In genomic region chr19:2479556-2480194, GRCh38 we compare ENCODE assay signal across 9 cellular contexts. TPM values are rescaled to one million over a fixed set of nuclear protein-coding genes. Genes with fewer than 3 reads are reported as not detected.
DNase-seq lines count a peak whose midpoint lies in the region; ATAC-seq and TF ChIP-seq lines count a peak whose summit lies in the region.
"Had no signal": no experiment of that assay in that cellular context is flagged by ENCODE, and none has a peak within 500 bp of the region (broad histone marks: within the 10 kb centered on the region; RNA-seq: fewer than 3 reads in every experiment).

No MANE protein-coding gene starts in this region.

- H3K27ac ChIP-seq in iPS-18a (ENCODE audit: low read length) = no peak overlapping the region
- H3K27ac ChIP-seq in stomach = peak overlapping the region; percentile 89 to 95 (median 92)
- H3K27ac ChIP-seq in substantia nigra (ENCODE audit: low read depth, low read length, poor library complexity, severe bottlenecking) = no peak overlapping the region

- ATAC-seq in activated B cell treated with CpG ODN at 0.5 μM for 24 hours (ENCODE audit: low read depth) (no peak), GM19023 (IDR thresholded peaks at IDR 0.05; ENCODE audit: unreplicated experiment) (no peak)

- peaks cover 32% of the 10 kb centered on the region for H3K4me1 Mint-ChIP-seq in activated B cell treated with CpG ODN at 0.5 μM for 24 hours

- TF ChIP-seq EP300 in stomach (IDR thresholded peaks at IDR 0.05) = no peak

- peak overlapping the region; percentile 78 for H3K4me3 ChIP-seq in iPS-18a (ENCODE audit: low read length)
- H3K4me3 ChIP-seq in stomach = peak overlapping the region; percentile 75 to 99 (median 92)

- POLR2A ChIA-PET in activated B cell treated with CpG ODN at 0.5 μM for 24 hours (lab: Charles Lee) = interaction anchor here (0.6 to 10.8 kb wide), 9 partner anchors 11 to 557 kb away, joined by 3 to 979 read pairs (median 121); no protein-coding TSS in a partner anchor

- TF ChIP-seq CTCF in activated B cell treated with CpG ODN at 0.5 μM for 24 hours (IDR thresholded peaks at IDR 0.05) (no peak), stomach (IDR thresholded peaks at IDR 0.05) (peak in 2 of 7 experiments; percentile 10 to 24)

- no peak for TF ChIP-seq POLR2A in stomach (IDR thresholded peaks at IDR 0.05)

- intact Hi-C loops in activated B cell treated with CpG ODN at 0.5 μM for 24 hours (cut with micrococcal nuclease) = loop anchor here (2.0 to 5.0 kb wide), 5 partner anchors 33 to 827 kb away; partner anchors contain the start of gene TCF3
- intact Hi-C loops in stomach (cut with DNase I; ENCODE audit: low total_unique reads) = loop anchor here (10.0 kb wide), 2 partner anchors 65 to 105 kb away; no protein-coding TSS in a partner anchor

- H3K36me3 ChIP-seq in iPS-18a (ENCODE audit: control insufficient read depth, low read depth, low read length) (no peaks in the 10 kb centered on the region), stomach (peaks cover 0 to 15% (median 9%) of the 10 kb centered on the region in 4 donors)

- H3K9ac ChIP-seq in iPS-18a (ENCODE audit: low read length) = no peak overlapping the region

- H3K27ac Mint-ChIP-seq in activated B cell treated with CpG ODN at 0.5 μM for 24 hours = peak overlapping the region; percentile 93

- DNase-seq in activated CD8-positive, alpha-beta memory T cell treated with anti-CD3 and anti-CD28 coated beads, Interleukin-2, amount 50 U/mL, for 4 hours = peak; percentile 30
- no peak for DNase-seq in activated CD8-positive, alpha-beta memory T cell treated with anti-CD3 and anti-CD28 coated beads, Interleukin-2, amount 50 U/mL, for 48 hours
- DNase-seq in activated B cell treated with CpG ODN at 0.5 μM for 24 hours = no peak
- DNase-seq in stomach = no peak
- no peak for DNase-seq in substantia nigra (lab: John Stamatoyannopoulos, UW)
- no peak for DNase-seq in NCI-H187 (lab: John Stamatoyannopoulos, UW)
- DNase-seq: NCI-H524 had no signal

- 62 to 71% (median 67%) methylated on average over 19 to 20 of the region's 20 CpGs for WGBS in stomach, 5 donors

- H3K27me3 Mint-ChIP-seq in activated B cell treated with CpG ODN at 0.5 μM for 24 hours = no peaks in the 10 kb centered on the region

- peaks cover 55% of the 10 kb centered on the region for H3K27me3 ChIP-seq in iPS-18a (ENCODE audit: control insufficient read depth, insufficient read depth, low read length)
- H3K27me3 ChIP-seq in stomach = no peaks in the 10 kb centered on the region

- CTCF ChIA-PET in activated B cell treated with CpG ODN at 0.5 μM for 24 hours (lab: Charles Lee) = interaction anchor here (0.9 to 6.6 kb wide), 4 partner anchors 64 to 156 kb away, joined by 3 to 131 read pairs (median 31); no protein-coding TSS in a partner anchor

- H3K4me3 Mint-ChIP-seq in activated B cell treated with CpG ODN at 0.5 μM for 24 hours = peak overlapping the region; percentile 99

- peaks cover 28% of the 10 kb centered on the region for H3K36me3 Mint-ChIP-seq in activated B cell treated with CpG ODN at 0.5 μM for 24 hours (ENCODE audit: low read depth)

- H3K9me3 Mint-ChIP-seq in activated B cell treated with CpG ODN at 0.5 μM for 24 hours = peaks cover 9% of the 10 kb centered on the region

- H3K4me1 ChIP-seq in iPS-18a (ENCODE audit: control insufficient read depth, low read depth, low read length) (peaks cover 14% of the 10 kb centered on the region), stomach (peaks cover 15 to 39% (median 37%) of the 10 kb centered on the region in 4 donors)

- no peaks in the 10 kb centered on the region for H3K9me3 ChIP-seq in iPS-18a (ENCODE audit: control insufficient read depth, low read depth, low read length)
- peaks cover 3 to 21% (median 12%) of the 10 kb centered on the region in 4 donors for H3K9me3 ChIP-seq in stomach

RNA-seq across cellular contexts. Expression of gene GADD45B, which starts 3.7 kb away (rescaled TPM):
- 291 and 302 TPM in 2 replicates for total RNA-seq in activated B cell treated with CpG ODN at 0.5 μM for 24 hours
- total RNA-seq in stomach = 100 to 1,000 TPM in 1 of 5 donors, 10 to 100 TPM in 4; 61.6 to 588 (median 91.0) TPM
- polyA plus RNA-seq in stomach = 10 to 100 TPM; 52.9 to 92.1 (median 53.8) TPM

RNA-seq across cellular contexts. Expression of gene LMNB2, which starts 22.9 kb away (rescaled TPM):
- 36.4 and 39.2 TPM in 2 replicates for total RNA-seq in activated B cell treated with CpG ODN at 0.5 μM for 24 hours
- 10 to 100 TPM; 19.8 to 76.8 (median 29.0) TPM for total RNA-seq in stomach
- 10 to 100 TPM; 12.2 to 19.7 (median 13.6) TPM for polyA plus RNA-seq in stomach

RNA-seq across cellular contexts. Expression of gene TIMM13, which starts 52.3 kb away (rescaled TPM):
- total RNA-seq in activated B cell treated with CpG ODN at 0.5 μM for 24 hours = 63.9 and 65.3 TPM in 2 replicates
- 10 to 100 TPM in 4 of 5 donors, not detected in 1; 19.2 to 54.5 (median 27.6) TPM for total RNA-seq in stomach
- polyA plus RNA-seq in stomach = 100 to 1,000 TPM in 1 of 3 donors, 10 to 100 TPM in 2; 62.6 to 133 (median 97.8) TPM

Comparison
In these comparisons a context has a peak if more than half of its experiments do, and no peak if none do; other contexts are left out.
1. H3K27ac ChIP-seq: peak in stomach (5 of 5); none in iPS-18a (single experiment) and substantia nigra (single experiment).